Comparison of ENCODE assay signal across 1 cellular context in the genomic region with DNA sequence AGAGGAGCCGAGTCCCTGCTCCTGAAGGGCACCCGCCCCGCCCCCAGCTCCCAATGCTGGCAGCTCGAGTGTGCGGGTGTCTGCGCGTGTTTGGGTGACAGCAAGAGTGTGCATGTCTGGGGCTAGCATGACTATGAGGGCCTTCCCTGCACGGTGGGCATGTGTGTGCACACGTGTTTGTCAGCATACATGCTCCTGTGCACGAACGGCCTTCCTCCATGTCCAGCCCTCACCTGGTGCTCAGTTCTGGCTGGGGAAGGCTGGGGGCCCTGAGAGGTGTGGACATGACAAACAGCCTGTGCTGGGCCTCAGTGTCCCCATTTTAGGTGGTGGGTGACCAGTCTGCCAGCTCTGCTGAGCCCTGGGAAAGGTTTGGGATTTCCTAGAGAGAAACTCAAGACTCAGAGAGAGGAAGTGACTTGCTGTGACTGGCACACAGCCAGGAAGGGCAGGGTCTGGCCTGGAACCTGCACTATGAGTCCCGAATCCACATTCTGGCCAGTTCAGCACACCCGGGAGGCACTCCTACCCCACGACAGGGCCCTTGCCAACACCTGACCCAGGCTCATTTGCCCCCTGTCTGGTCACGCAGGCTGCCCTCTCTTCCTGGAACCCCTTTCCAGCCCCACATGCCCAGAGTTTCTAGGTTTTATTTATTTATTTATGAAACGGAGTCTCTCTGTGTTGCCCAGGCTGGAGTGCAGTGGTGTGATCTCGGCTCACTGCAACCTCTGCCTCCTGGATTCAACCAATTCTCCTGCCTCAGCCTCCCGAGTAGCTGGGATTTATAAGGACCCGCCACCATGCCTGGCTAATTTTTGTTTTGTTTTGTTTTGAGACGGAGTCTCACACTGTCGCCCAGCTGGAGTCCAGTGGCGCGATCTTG.
TF ChIP-seq lines count a peak whose summit lies in the region.

No MANE protein-coding gene starts in this region.

TF ChIP-seq in GM12878, 131 proteins besides CTCF, POLR2A, EP300 and RAD21 (continued from another document):
- TF ChIP-seq RELB (IDR thresholded peaks at IDR 0.05; ENCODE audit: low read depth) (no peak), TCF3 (IDR thresholded peaks at IDR 0.05; ENCODE audit: borderline replicate concordance, insufficient read depth, low read depth, low read length) (no peak), NR2F1 (conservative IDR thresholded peaks at IDR 0.05) (no peak), CBFB (IDR thresholded peaks at IDR 0.05; ENCODE audit: low read depth) (no peak), RELA (IDR thresholded peaks at IDR 0.05; ENCODE audit: borderline replicate concordance, partially characterized antibody) (no peak), POLR2AphosphoS5 (IDR thresholded peaks at IDR 0.05; ENCODE audit: low read length) (peak; percentile 53; the same call in 1 of the 2 replicates), PML (IDR thresholded peaks at IDR 0.05; ENCODE audit: low read length) (no peak), FOXK2 (IDR thresholded peaks at IDR 0.05) (no peak), SP1 (IDR thresholded peaks at IDR 0.05; ENCODE audit: low read depth, low read length) (no peak), HDGF (IDR thresholded peaks at IDR 0.05) (0 out of 2 replicates have a peak, but pooled peaks have one; percentile 14), KLF5 (IDR thresholded peaks at IDR 0.05; ENCODE audit: partially characterized antibody) (no peak), EZH2 (IDR thresholded peaks at IDR 0.05; ENCODE audit: borderline replicate concordance, control insufficient read depth, low read depth, low read length) (no peak), MEF2A (IDR thresholded peaks at IDR 0.05; ENCODE audit: insufficient read depth, low read depth, low read length) (no peak), RAD51 (IDR thresholded peaks at IDR 0.05) (no peak), RBBP5 (conservative IDR thresholded peaks at IDR 0.05) (no peak), GABPA (IDR thresholded peaks at IDR 0.05; ENCODE audit: low read depth) (no peak), SUZ12 (IDR thresholded peaks at IDR 0.05; ENCODE audit: unreplicated experiment) (no peak), BHLHE40 (IDR thresholded peaks at IDR 0.05; ENCODE audit: borderline replicate concordance in 1 of 2, low read depth in 2 of 2, low read length in 1 of 2) (0 out of 4 replicates have a peak, but pooled peaks of 1 of the 2 experiments have one; percentile 35), KAT2A (conservative IDR thresholded peaks at IDR 0.05; ENCODE audit: control insufficient read depth, low read depth, low read length) (no peak), CBX3 (IDR thresholded peaks at IDR 0.05; ENCODE audit: borderline replicate concordance, low read depth) (no peak), ZNF24 (IDR thresholded peaks at IDR 0.05) (no peak), BCL11A (IDR thresholded peaks at IDR 0.05; ENCODE audit: low read depth, low read length) (no peak), PKNOX1 (IDR thresholded peaks at IDR 0.05) (no peak), EGR1 (IDR thresholded peaks at IDR 0.05; ENCODE audit: borderline replicate concordance in 1 of 2, low read depth in 2 of 2, low read length in 2 of 2) (no peak), CHD2 (IDR thresholded peaks at IDR 0.05; ENCODE audit: borderline replicate concordance, low read depth, low read length) (peak; percentile 24; the same call in 1 of the 2 replicates)
- TF ChIP-seq, protein P1, sequence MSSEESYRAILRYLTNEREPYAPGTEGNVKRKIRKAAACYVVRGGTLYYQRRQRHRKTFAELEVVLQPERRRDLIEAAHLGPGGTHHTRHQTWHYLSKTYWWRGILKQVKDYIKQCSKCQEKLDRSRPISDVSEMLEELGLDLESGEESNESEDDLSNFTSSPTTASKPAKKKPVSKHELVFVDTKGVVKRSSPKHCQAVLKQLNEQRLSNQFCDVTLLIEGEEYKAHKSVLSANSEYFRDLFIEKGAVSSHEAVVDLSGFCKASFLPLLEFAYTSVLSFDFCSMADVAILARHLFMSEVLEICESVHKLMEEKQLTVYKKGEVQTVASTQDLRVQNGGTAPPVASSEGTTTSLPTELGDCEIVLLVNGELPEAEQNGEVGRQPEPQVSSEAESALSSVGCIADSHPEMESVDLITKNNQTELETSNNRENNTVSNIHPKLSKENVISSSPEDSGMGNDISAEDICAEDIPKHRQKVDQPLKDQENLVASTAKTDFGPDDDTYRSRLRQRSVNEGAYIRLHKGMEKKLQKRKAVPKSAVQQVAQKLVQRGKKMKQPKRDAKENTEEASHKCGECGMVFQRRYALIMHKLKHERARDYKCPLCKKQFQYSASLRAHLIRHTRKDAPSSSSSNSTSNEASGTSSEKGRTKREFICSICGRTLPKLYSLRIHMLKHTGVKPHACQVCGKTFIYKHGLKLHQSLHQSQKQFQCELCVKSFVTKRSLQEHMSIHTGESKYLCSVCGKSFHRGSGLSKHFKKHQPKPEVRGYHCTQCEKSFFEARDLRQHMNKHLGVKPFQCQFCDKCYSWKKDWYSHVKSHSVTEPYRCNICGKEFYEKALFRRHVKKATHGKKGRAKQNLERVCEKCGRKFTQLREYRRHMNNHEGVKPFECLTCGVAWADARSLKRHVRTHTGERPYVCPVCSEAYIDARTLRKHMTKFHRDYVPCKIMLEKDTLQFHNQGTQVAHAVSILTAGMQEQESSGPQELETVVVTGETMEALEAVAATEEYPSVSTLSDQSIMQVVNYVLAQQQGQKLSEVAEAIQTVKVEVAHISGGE (CRISPR knock-in tag; IDR thresholded peaks at IDR 0.05), result no peak
- TF ChIP-seq, protein P2, sequence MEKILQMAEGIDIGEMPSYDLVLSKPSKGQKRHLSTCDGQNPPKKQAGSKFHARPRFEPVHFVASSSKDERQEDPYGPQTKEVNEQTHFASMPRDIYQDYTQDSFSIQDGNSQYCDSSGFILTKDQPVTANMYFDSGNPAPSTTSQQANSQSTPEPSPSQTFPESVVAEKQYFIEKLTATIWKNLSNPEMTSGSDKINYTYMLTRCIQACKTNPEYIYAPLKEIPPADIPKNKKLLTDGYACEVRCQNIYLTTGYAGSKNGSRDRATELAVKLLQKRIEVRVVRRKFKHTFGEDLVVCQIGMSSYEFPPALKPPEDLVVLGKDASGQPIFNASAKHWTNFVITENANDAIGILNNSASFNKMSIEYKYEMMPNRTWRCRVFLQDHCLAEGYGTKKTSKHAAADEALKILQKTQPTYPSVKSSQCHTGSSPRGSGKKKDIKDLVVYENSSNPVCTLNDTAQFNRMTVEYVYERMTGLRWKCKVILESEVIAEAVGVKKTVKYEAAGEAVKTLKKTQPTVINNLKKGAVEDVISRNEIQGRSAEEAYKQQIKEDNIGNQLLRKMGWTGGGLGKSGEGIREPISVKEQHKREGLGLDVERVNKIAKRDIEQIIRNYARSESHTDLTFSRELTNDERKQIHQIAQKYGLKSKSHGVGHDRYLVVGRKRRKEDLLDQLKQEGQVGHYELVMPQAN (conservative IDR thresholded peaks at IDR 0.05), result no peak
- TF ChIP-seq, protein P3, sequence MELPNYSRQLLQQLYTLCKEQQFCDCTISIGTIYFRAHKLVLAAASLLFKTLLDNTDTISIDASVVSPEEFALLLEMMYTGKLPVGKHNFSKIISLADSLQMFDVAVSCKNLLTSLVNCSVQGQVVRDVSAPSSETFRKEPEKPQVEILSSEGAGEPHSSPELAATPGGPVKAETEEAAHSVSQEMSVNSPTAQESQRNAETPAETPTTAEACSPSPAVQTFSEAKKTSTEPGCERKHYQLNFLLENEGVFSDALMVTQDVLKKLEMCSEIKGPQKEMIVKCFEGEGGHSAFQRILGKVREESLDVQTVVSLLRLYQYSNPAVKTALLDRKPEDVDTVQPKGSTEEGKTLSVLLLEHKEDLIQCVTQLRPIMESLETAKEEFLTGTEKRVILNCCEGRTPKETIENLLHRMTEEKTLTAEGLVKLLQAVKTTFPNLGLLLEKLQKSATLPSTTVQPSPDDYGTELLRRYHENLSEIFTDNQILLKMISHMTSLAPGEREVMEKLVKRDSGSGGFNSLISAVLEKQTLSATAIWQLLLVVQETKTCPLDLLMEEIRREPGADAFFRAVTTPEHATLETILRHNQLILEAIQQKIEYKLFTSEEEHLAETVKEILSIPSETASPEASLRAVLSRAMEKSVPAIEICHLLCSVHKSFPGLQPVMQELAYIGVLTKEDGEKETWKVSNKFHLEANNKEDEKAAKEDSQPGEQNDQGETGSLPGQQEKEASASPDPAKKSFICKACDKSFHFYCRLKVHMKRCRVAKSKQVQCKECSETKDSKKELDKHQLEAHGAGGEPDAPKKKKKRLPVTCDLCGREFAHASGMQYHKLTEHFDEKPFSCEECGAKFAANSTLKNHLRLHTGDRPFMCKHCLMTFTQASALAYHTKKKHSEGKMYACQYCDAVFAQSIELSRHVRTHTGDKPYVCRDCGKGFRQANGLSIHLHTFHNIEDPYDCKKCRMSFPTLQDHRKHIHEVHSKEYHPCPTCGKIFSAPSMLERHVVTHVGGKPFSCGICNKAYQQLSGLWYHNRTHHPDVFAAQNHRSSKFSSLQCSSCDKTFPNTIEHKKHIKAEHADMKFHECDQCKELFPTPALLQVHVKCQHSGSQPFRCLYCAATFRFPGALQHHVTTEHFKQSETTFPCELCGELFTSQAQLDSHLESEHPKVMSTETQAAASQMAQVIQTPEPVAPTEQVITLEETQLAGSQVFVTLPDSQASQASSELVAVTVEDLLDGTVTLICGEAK (IDR thresholded peaks at IDR 0.05; ENCODE audit: borderline replicate concordance), result peak; percentile 36; the same call in 1 of the 2 replicates
- TF ChIP-seq, protein P4, sequence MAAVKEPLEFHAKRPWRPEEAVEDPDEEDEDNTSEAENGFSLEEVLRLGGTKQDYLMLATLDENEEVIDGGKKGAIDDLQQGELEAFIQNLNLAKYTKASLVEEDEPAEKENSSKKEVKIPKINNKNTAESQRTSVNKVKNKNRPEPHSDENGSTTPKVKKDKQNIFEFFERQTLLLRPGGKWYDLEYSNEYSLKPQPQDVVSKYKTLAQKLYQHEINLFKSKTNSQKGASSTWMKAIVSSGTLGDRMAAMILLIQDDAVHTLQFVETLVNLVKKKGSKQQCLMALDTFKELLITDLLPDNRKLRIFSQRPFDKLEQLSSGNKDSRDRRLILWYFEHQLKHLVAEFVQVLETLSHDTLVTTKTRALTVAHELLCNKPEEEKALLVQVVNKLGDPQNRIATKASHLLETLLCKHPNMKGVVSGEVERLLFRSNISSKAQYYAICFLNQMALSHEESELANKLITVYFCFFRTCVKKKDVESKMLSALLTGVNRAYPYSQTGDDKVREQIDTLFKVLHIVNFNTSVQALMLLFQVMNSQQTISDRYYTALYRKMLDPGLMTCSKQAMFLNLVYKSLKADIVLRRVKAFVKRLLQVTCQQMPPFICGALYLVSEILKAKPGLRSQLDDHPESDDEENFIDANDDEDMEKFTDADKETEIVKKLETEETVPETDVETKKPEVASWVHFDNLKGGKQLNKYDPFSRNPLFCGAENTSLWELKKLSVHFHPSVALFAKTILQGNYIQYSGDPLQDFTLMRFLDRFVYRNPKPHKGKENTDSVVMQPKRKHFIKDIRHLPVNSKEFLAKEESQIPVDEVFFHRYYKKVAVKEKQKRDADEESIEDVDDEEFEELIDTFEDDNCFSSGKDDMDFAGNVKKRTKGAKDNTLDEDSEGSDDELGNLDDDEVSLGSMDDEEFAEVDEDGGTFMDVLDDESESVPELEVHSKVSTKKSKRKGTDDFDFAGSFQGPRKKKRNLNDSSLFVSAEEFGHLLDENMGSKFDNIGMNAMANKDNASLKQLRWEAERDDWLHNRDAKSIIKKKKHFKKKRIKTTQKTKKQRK (IDR thresholded peaks at IDR 0.05; ENCODE audit: low read depth, low read length), result no peak
TF ChIP-seq in GM12878: peak in this region for 14.
